ENCODE assay signal across 9 cellular contexts in the genomic region with DNA sequence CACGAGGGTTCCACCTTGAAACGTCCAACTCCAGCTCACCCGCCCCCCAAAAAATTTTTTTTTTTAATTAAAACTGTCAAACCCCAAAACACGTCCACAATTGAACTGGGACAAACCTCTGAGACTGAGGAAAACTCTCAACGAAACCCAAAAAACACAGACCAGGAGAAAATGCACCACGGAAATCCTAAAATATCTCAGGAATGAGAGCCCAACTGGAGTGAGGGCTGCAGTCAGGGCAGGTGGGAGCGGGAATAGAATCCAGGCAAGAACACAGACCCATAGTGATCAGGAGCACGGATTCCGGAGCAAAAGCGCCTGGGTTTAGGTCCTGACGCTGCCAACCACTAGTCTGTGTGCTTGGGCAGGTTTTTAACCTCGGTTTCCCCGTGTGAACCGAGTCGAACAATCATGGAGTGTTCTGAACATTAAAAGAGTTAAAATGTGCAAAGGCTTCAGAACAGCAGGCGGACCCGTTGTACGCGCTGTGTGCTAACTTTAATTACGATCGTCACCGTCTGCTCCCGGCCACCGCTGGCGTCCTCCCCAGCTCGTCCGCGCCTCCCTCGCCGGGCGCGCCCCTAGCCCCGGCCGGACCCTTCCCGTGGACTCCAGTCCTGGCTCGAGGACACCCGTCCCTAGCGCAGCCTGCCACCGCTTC. TPM values are rescaled to one million over a fixed set of nuclear protein-coding genes. Genes with fewer than 3 reads are reported as not detected.
DNase-seq lines count a peak whose midpoint lies in the region; ATAC-seq and TF ChIP-seq lines count a peak whose summit lies in the region.
"Had no signal": no experiment of that assay in that cellular context is flagged by ENCODE, and none has a peak within 500 bp of the region (broad histone marks: within the 10 kb centered on the region; RNA-seq: fewer than 3 reads in every experiment).

No MANE protein-coding gene starts in this region.

- DNase-seq in DMS53 treated with DMSO at 0.1 percent for 48 hours (lab: John Stamatoyannopoulos, UW; ENCODE audit: unreplicated experiment) (peak; percentile 35), NCI-H1105 treated with DMSO at 0.1 percent for 48 hours (lab: John Stamatoyannopoulos, UW) (peak; percentile 44), body of pancreas (peak in 3 of 4 donors; percentile 47 to 60 (median 49)), iPS-NIHi7 (ENCODE audit: extremely low spot score) (peak; percentile 63), pons (ENCODE audit: low spot score) (no peak), NCI-H2107 treated with DMSO at 0.1 percent for 48 hours (lab: John Stamatoyannopoulos, UW; ENCODE audit: unreplicated experiment) (no peak)

- H3K27ac Mint-ChIP-seq in stimulated activated memory B cell treated with anti-CD40 and anti-IgM and Interleukin-4, amounts not matched to agents 10 μg/mL and 1 μg/mL and 100 μg/mL, for 72 hours, result no peak overlapping the region

- peaks cover 67% of the 10 kb centered on the region for H3K27me3 Mint-ChIP-seq in stimulated activated memory B cell treated with anti-CD40 and anti-IgM and Interleukin-4, amounts not matched to agents 10 μg/mL and 1 μg/mL and 100 μg/mL, for 72 hours

- H3K4me1 Mint-ChIP-seq in stimulated activated memory B cell treated with anti-CD40 and anti-IgM and Interleukin-4, amounts not matched to agents 10 μg/mL and 1 μg/mL and 100 μg/mL, for 72 hours, result peaks cover 12% of the 10 kb centered on the region

- H3K4me3 ChIP-seq in body of pancreas, result peak overlapping the region; percentile 17 to 86

- H3K36me3 ChIP-seq in body of pancreas (replicated peaks in 1 of 2; ENCODE audit: insufficient read depth in 1 of 2, low read depth in 2 of 2), result no peaks in the 10 kb centered on the region

- H3K9me3 ChIP-seq in body of pancreas, result no peaks in the 10 kb centered on the region

- peak overlapping the region; percentile 65 for H3K4me3 Mint-ChIP-seq in stimulated activated memory B cell treated with anti-CD40 and anti-IgM and Interleukin-4, amounts not matched to agents 10 μg/mL and 1 μg/mL and 100 μg/mL, for 72 hours

- peak overlapping the region; percentile 75 to 90 (median 84) for H3K27ac ChIP-seq in body of pancreas

- intact Hi-C loops in body of pancreas (cut with DNase I), result no loop called here

- H3K36me3 Mint-ChIP-seq in stimulated activated memory B cell treated with anti-CD40 and anti-IgM and Interleukin-4, amounts not matched to agents 10 μg/mL and 1 μg/mL and 100 μg/mL, for 72 hours, result peaks cover 5% of the 10 kb centered on the region

- 1% methylated on average over 37 to 38 of the region's 39 CpGs for WGBS in body of pancreas, 2 donors

- peaks cover 6% of the 10 kb centered on the region for H3K9me3 Mint-ChIP-seq in stimulated activated memory B cell treated with anti-CD40 and anti-IgM and Interleukin-4, amounts not matched to agents 10 μg/mL and 1 μg/mL and 100 μg/mL, for 72 hours

- peak; percentile 31 for ATAC-seq in GM21717 (IDR thresholded peaks at IDR 0.05; ENCODE audit: unreplicated experiment)
- ATAC-seq in body of pancreas, result peak; percentile 58
- no peak for ATAC-seq in stimulated activated memory B cell treated with anti-CD40 and anti-IgM and Interleukin-4, amounts not matched to agents 10 μg/mL and 1 μg/mL and 100 μg/mL, for 72 hours

- no peak for TF ChIP-seq POLR2A in body of pancreas (IDR thresholded peaks at IDR 0.05)

- H3K27me3 ChIP-seq in body of pancreas, result no peaks in the 10 kb centered on the region

- H3K4me1 ChIP-seq in body of pancreas, result peaks cover 17% of the 10 kb centered on the region

- TF ChIP-seq CTCF in body of pancreas (IDR thresholded peaks at IDR 0.05), result peak in 3 of 7 experiments; percentile 19 to 29 (median 26)

RNA-seq across cellular contexts. Expression of gene ARHGAP29, which starts 0.6 kb away (rescaled TPM):
- 10 to 100 TPM; 20.1 to 22.8 TPM for total RNA-seq in body of pancreas
- total RNA-seq: activated CD8-positive, alpha-beta memory T cell treated with anti-CD3 and anti-CD28 coated beads for 36 hours had no signal

Comparison
In these comparisons a context has a peak if more than half of its experiments do, and no peak if none do; other contexts are left out.
1. DNase-seq: peak in DMS53 treated with DMSO at 0.1 percent for 48 hours (single experiment), NCI-H1105 treated with DMSO at 0.1 percent for 48 hours (single experiment), body of pancreas (3 of 4) and iPS-NIHi7 (single experiment); none in pons (single experiment) and NCI-H2107 treated with DMSO at 0.1 percent for 48 hours (single experiment).